1 cellular context compared by ENCODE assay signal in genomic region chr17:82674656-82675475, GRCh38.
TF ChIP-seq lines count a peak whose summit lies in the region.

No MANE protein-coding gene starts in this region.

TF ChIP-seq in HEK293, 187 proteins besides CTCF, POLR2A, EP300 and RAD21:
- TF ChIP-seq KLF1 (tag by site-specific recombination; IDR thresholded peaks at IDR 0.05) (peak; percentile 37), ZNF473 (tag by site-specific recombination; IDR thresholded peaks at IDR 0.05) (no peak), ZNF701 (tag by site-specific recombination; IDR thresholded peaks at IDR 0.05) (no peak)
TF ChIP-seq in HEK293: peak in this region for 1.
